ENCODE assay signal across 22 cellular contexts in the genomic region with DNA sequence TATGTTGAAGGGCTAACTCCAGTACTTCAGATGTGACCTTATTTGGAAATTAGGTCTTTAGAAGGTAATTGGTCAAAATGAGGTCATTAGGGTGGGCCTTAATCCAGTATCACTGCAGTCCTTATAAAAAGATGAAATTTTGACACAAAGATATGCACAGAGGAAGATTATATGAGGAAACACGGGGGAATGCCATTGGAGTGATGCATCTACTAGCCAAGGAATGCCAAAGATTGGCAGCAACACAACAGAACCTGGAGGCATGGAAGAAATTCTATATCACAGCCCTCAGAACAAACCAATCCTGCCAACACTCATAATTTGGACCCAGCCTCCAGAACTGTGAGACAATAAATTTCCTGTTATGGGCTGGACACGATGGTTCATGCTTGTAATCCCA. TPM values are rescaled to one million over a fixed set of nuclear protein-coding genes. Genes with fewer than 3 reads are reported as not detected.
A peak's percentile ranks its signal among the peaks of the same experiment; 100 is the strongest.
DNase-seq lines count a peak whose midpoint lies in the region; ATAC-seq and TF ChIP-seq lines count a peak whose summit lies in the region.
"Had no signal": no experiment of that assay in that cellular context is flagged by ENCODE, and none has a peak within 500 bp of the region (broad histone marks: within the 10 kb centered on the region; RNA-seq: fewer than 3 reads in every experiment).

No MANE protein-coding gene starts in this region.

- no peak overlapping the region for H3K4me3 Mint-ChIP-seq in CD4-positive, alpha-beta memory T cell
- H3K4me3 Mint-ChIP-seq: activated naive CD4-positive, alpha-beta T cell treated with anti-CD3 and anti-CD28 coated beads, Interleukin-2, amount 10 ng/mL, durations not matched to agents 7 days and 5 days; mesothelial cell of epicardium had no signal

- no peak overlapping the region for H3K27ac Mint-ChIP-seq in CD4-positive, alpha-beta memory T cell
- H3K27ac Mint-ChIP-seq: activated naive CD4-positive, alpha-beta T cell treated with anti-CD3 and anti-CD28 coated beads, Interleukin-2, amount 10 ng/mL, durations not matched to agents 7 days and 5 days; mesothelial cell of epicardium had no signal

- H3K4me1 Mint-ChIP-seq in CD4-positive, alpha-beta memory T cell, result peaks cover 5 to 25% (median 15%) of the 10 kb centered on the region in 4 donors

- no peaks in the 10 kb centered on the region for H3K27me3 ChIP-seq in left ventricle myocardium inferior (ENCODE audit: low read depth)
- H3K27me3 ChIP-seq in CD4-positive, alpha-beta memory T cell (ENCODE audit: insufficient read depth, low read length), result no peaks in the 10 kb centered on the region
- H3K27me3 ChIP-seq: BLaER1 treated with 17β-estradiol and CSF1 and Interleukin-3, amounts not matched to agents 10 nM and 100 nM; esophagus squamous epithelium; suprapubic skin had no signal

- no peaks in the 10 kb centered on the region for H3K9me3 ChIP-seq in left ventricle myocardium inferior (replicated peaks)
- no peaks in the 10 kb centered on the region for H3K9me3 ChIP-seq in CD4-positive, alpha-beta memory T cell (ENCODE audit: control insufficient read depth in 1 of 2, low read length in 2 of 2)
- H3K9me3 ChIP-seq: esophagus squamous epithelium, prostate gland, suprapubic skin had no signal

- intact Hi-C loops in left ventricle myocardium inferior (cut with micrococcal nuclease), result no loop called here
- intact Hi-C loops in CD4-positive, alpha-beta memory T cell (cut with micrococcal nuclease), result loop anchor here (5.0 to 10.0 kb wide), 3 partner anchors 367 to 1795 kb away; partner anchors contain the start of genes MSMO1 and NAF1

- H3K36me3 Mint-ChIP-seq in CD4-positive, alpha-beta memory T cell, result peaks cover 3 to 8% of the 10 kb centered on the region in 2 donors

- ATAC-seq in HG02973 (IDR thresholded peaks at IDR 0.05; ENCODE audit: unreplicated experiment), result no peak

- no peak for TF ChIP-seq CTCF in fibroblast of pulmonary artery (IDR thresholded peaks at IDR 0.05; ENCODE audit: low read length, missing control alignments)
- TF ChIP-seq CTCF in left ventricle myocardium inferior (IDR thresholded peaks at IDR 0.05; ENCODE audit: borderline replicate concordance), result no peak

- H3K4me1 ChIP-seq in left ventricle myocardium inferior, result peaks cover 21% of the 10 kb centered on the region
- peaks cover 11% of the 10 kb centered on the region for H3K4me1 ChIP-seq in CD4-positive, alpha-beta memory T cell (ENCODE audit: insufficient read depth, low read length)
- H3K4me1 ChIP-seq: BLaER1 treated with 17β-estradiol and CSF1 and Interleukin-3, amounts not matched to agents 10 nM and 100 nM; prostate gland had no signal

- no peak overlapping the region for H3K4me3 ChIP-seq in fibroblast of pulmonary artery (replicated peaks; ENCODE audit: low read depth, low read length)
- H3K4me3 ChIP-seq in left ventricle myocardium inferior, result no peak overlapping the region
- H3K4me3 ChIP-seq in CD4-positive, alpha-beta memory T cell (ENCODE audit: low read length in 2 of 2), result no peak overlapping the region
- H3K4me3 ChIP-seq: BLaER1 treated with 17β-estradiol and CSF1 and Interleukin-3, amounts not matched to agents 10 nM and 100 nM; esophagus squamous epithelium; prostate gland; suprapubic skin had no signal

- DNase-seq in HS-27A (ENCODE audit: low read depth) (peak; percentile 87), T1000 (lab: John Stamatoyannopoulos, UW) (peak; percentile 13), fibroblast of pulmonary artery (ENCODE audit: low read depth) (peak; percentile 41), NCI-H1105 treated with DMSO at 0.1 percent for 48 hours (lab: John Stamatoyannopoulos, UW) (no peak), left ventricle myocardium inferior (no peak)
- no peak for DNase-seq in CD4-positive, alpha-beta memory T cell
- DNase-seq: activated CD4-positive, alpha-beta T cell treated with anti-CD3 and anti-CD28 coated beads, Interleukin-2, amount 50 U/mL, for 4 hours; activated naive CD4-positive, alpha-beta T cell treated with anti-CD3 and anti-CD28 coated beads, Interleukin-2, amount 10 ng/mL, durations not matched to agents 7 days and 5 days; esophagus squamous epithelium; NCI-H2081; NCI-H510A treated with DMSO at 0.1 percent for 48 hours; Right ventricle myocardium superior; stimulated activated CD8-positive, alpha-beta memory T cell treated with anti-CD3 and anti-CD28 coated beads, Interleukin-4, amount 100 ng/mL, for 48 hours; T-helper 1 cell had no signal

- POLR2A ChIA-PET in CD4-positive, alpha-beta memory T cell (lab: Charles Lee; ENCODE audit: partially characterized antibody), result no interaction called here

- CTCF ChIA-PET in CD4-positive, alpha-beta memory T cell (lab: Charles Lee; ENCODE audit: partially characterized antibody), result no interaction called here

- no peaks in the 10 kb centered on the region for H3K36me3 ChIP-seq in left ventricle myocardium inferior
- no peaks in the 10 kb centered on the region for H3K36me3 ChIP-seq in CD4-positive, alpha-beta memory T cell (ENCODE audit: insufficient read depth, low read length)
- H3K36me3 ChIP-seq: BLaER1 treated with 17β-estradiol and CSF1 and Interleukin-3, amounts not matched to agents 10 nM and 100 nM; esophagus squamous epithelium; prostate gland; suprapubic skin had no signal

- peaks cover 0 to 3% of the 10 kb centered on the region in 2 donors for H3K27me3 Mint-ChIP-seq in CD4-positive, alpha-beta memory T cell
- H3K27me3 Mint-ChIP-seq: activated naive CD4-positive, alpha-beta T cell treated with anti-CD3 and anti-CD28 coated beads, Interleukin-2, amount 10 ng/mL, durations not matched to agents 7 days and 5 days had no signal

- H3K27ac ChIP-seq in left ventricle myocardium inferior (replicated peaks), result no peak overlapping the region
- no peak overlapping the region for H3K27ac ChIP-seq in CD4-positive, alpha-beta memory T cell (ENCODE audit: low read depth, low read length)
- H3K27ac ChIP-seq: BLaER1 treated with 17β-estradiol and CSF1 and Interleukin-3, amounts not matched to agents 10 nM and 100 nM; esophagus squamous epithelium; prostate gland; suprapubic skin; VCaP had no signal

- peaks cover 2 to 23% (median 8%) of the 10 kb centered on the region in 8 donors for H3K9me3 Mint-ChIP-seq in CD4-positive, alpha-beta memory T cell

RNA-seq across cellular contexts. Expression of gene TRIM61, which starts 17.6 kb away (rescaled TPM):
- 2.3 TPM for total RNA-seq in left ventricle myocardium inferior
- total RNA-seq in CD4-positive, alpha-beta memory T cell, result 1 to 10 TPM; 1.4 TPM
- 1 to 10 TPM in 1 of 2 donors, not detected in 1; 1.1 TPM for polyA plus RNA-seq in CD4-positive, alpha-beta memory T cell
- total RNA-seq: dermis microvascular lymphatic vessel endothelial cell, suprapubic skin had no signal
- polyA plus RNA-seq: neural cell had no signal

Comparison
In these comparisons a context has a peak if more than half of its experiments do, and no peak if none do; other contexts are left out.
1. DNase-seq: peak in HS-27A (single experiment), T1000 (single experiment) and fibroblast of pulmonary artery (single experiment); none in NCI-H1105 treated with DMSO at 0.1 percent for 48 hours (single experiment), left ventricle myocardium inferior (single experiment) and CD4-positive, alpha-beta memory T cell (0 of 5).